In the genomic region with DNA sequence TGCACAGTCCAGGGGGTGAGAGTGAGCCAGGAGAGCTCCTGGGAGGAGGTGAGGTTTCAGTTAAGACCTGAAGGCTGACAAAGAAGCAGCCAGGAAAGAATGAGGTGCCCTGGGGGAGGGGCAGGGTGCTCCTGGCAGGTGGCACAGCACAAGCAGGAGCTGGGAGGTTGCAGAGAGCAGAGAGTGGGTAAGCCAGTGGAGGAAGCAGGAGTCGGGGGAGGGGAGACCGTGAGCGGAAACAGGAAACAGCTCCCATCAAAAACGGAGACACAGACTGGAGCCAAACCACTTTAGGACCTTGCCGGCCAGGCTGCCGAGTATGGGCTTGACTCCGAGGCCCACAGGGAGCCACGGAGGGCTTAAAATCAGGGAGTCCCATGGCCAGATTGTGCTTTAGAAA, we compare ENCODE assay signal across 13 cellular contexts. TPM values are rescaled to one million over a fixed set of nuclear protein-coding genes. Genes with fewer than 3 reads are reported as not detected.
DNase-seq lines count a peak whose midpoint lies in the region; ATAC-seq, FAIRE-seq and TF ChIP-seq lines count a peak whose summit lies in the region.
"Had no signal": no experiment of that assay in that cellular context is flagged by ENCODE, and none has a peak within 500 bp of the region (broad histone marks: within the 10 kb centered on the region; RNA-seq: fewer than 3 reads in every experiment).

No MANE protein-coding gene starts in this region.

- H3K4me2 ChIP-seq in K562 (ENCODE audit: insufficient read depth, low read length): no peak overlapping the region

- ATAC-seq in CD8-positive, alpha-beta T cell: no peak
- ATAC-seq in K562 (no peak), left lung (no peak), GM21528 (IDR thresholded peaks at IDR 0.05; ENCODE audit: low FRiP score, unreplicated experiment) (no peak)
- peak in 1 of 2 donors; percentile 22 for ATAC-seq in naive thymus-derived CD8-positive, alpha-beta T cell
- ATAC-seq: activated T-helper 17 cell treated with anti-CD3 and anti-CD28 coated beads, Interleukin-2, amount 50 U/mL, for 72 hours had no signal

- H3K27ac Mint-ChIP-seq in CD8-positive, alpha-beta T cell: no peak overlapping the region
- peak overlapping the region in 4 of 10 donors; percentile 18 to 73 (median 56) for H3K27ac Mint-ChIP-seq in naive thymus-derived CD8-positive, alpha-beta T cell
- no peak overlapping the region for H3K27ac Mint-ChIP-seq in activated CD4-positive, alpha-beta T cell treated with anti-CD3 and anti-CD28 coated beads, Interleukin-2, amount 10 ng/mL, durations not matched to agents 24 days and 14 days
- H3K27ac Mint-ChIP-seq in activated T-cell treated with anti-CD3 and anti-CD28 coated beads, Interleukin-2, amount 50 U/mL, for 24 hours: no peak overlapping the region
- H3K27ac Mint-ChIP-seq: activated T-helper 17 cell treated with anti-CD3 and anti-CD28 coated beads, Interleukin-2, amount 50 U/mL, for 72 hours; IgD-negative memory B cell had no signal

- no peak overlapping the region for H2AFZ ChIP-seq in K562 (ENCODE audit: low read depth, low read length)

- no peak for TF ChIP-seq RAD21 in K562 (CRISPR knock-in tag; conservative IDR thresholded peaks at IDR 0.05 in 1 of 2, IDR thresholded peaks at IDR 0.05 in 1 of 2)

- BruUV-seq in K562 (replicated peaks; lab: Mats Ljungman, UMichigan): no TSS peak

- no peaks in the 10 kb centered on the region for H3K27me3 ChIP-seq in CD8-positive, alpha-beta T cell (ENCODE audit: insufficient read depth, low read length)
- H3K27me3 ChIP-seq in K562 (ENCODE audit: control insufficient read depth in 2 of 2, insufficient read depth in 2 of 2, low read length in 2 of 2): peaks cover 42 to 77% of the 10 kb centered on the region in 2 experiments
- H3K27me3 ChIP-seq in left lung: peaks cover 0 to 7% of the 10 kb centered on the region in 2 donors
- H3K27me3 ChIP-seq: SJCRH30 had no signal

- TF ChIP-seq EP300 in K562 (IDR thresholded peaks at IDR 0.05; ENCODE audit: low read length): no peak

- CTCF ChIA-PET in CD8-positive, alpha-beta T cell (lab: Charles Lee): no interaction called here
- CTCF ChIA-PET in K562 (lab: Yijun Ruan, JAX; ENCODE audit: low intra/inter-chr PET ratio): interaction anchor here (0.7 kb wide), 1 partner anchor 17 kb away, joined by 3 read pairs; no protein-coding TSS in a partner anchor

- peaks cover 2% of the 10 kb centered on the region for H3K9me3 Mint-ChIP-seq in CD8-positive, alpha-beta T cell
- H3K9me3 Mint-ChIP-seq in naive thymus-derived CD8-positive, alpha-beta T cell: peaks cover 0 to 16% (median 10%) of the 10 kb centered on the region in 9 donors
- H3K9me3 Mint-ChIP-seq in activated CD4-positive, alpha-beta T cell treated with anti-CD3 and anti-CD28 coated beads, Interleukin-2, amount 10 ng/mL, durations not matched to agents 24 days and 14 days: peaks cover 4% of the 10 kb centered on the region
- peaks cover 4% of the 10 kb centered on the region for H3K9me3 Mint-ChIP-seq in activated T-cell treated with anti-CD3 and anti-CD28 coated beads, Interleukin-2, amount 50 U/mL, for 24 hours

- H3K4me3 ChIP-seq in CD8-positive, alpha-beta T cell (ENCODE audit: low read depth, low read length): no peak overlapping the region
- H3K4me3 ChIP-seq in K562 (no peak overlapping the region), left lung (no peak overlapping the region)
- H3K4me3 ChIP-seq: SJCRH30 had no signal

- peaks cover 8% of the 10 kb centered on the region for H3K4me1 Mint-ChIP-seq in CD8-positive, alpha-beta T cell (ENCODE audit: low read depth)
- peaks cover 8 to 14% (median 12%) of the 10 kb centered on the region in 4 donors for H3K4me1 Mint-ChIP-seq in naive thymus-derived CD8-positive, alpha-beta T cell
- H3K4me1 Mint-ChIP-seq in activated CD4-positive, alpha-beta T cell treated with anti-CD3 and anti-CD28 coated beads, Interleukin-2, amount 10 ng/mL, durations not matched to agents 24 days and 14 days: peaks cover 6% of the 10 kb centered on the region
- H3K4me1 Mint-ChIP-seq in activated T-cell treated with anti-CD3 and anti-CD28 coated beads, Interleukin-2, amount 50 U/mL, for 24 hours (ENCODE audit: low read depth): peaks cover 8% of the 10 kb centered on the region
- H3K4me1 Mint-ChIP-seq: IgD-negative memory B cell had no signal

- in situ Hi-C loops in KBM-7 (cut with MboI; ENCODE audit: low pct_unique_long_range_greater_than_20kb, low sequenced_read_pairs) (no loop called here), K562 (cut with MboI) (no loop called here)

- WGBS in K562 (ENCODE audit: insufficient coverage, low coverage, missing lambda C conversion rate): 7% methylated on average over 8 of the region's 8 CpGs

- no peak for FAIRE-seq in K562 (lab: Jason Lieb, UNC)
- FAIRE-seq: islet of Langerhans had no signal

- H3K9ac ChIP-seq in K562 (ENCODE audit: insufficient read depth in 1 of 2, low read depth in 2 of 2, low read length in 2 of 2): peak overlapping the region in 1 of 2 experiments; percentile 16; a peak in 1 of 4 replicates

- DNase-seq in CD8-positive, alpha-beta T cell: no peak
- peak; percentile 66 for DNase-seq in KBM-7
- no peak for DNase-seq in K562 (ENCODE audit: extremely low read depth in 1 of 4, low spot score in 3 of 4)
- no peak for DNase-seq in naive thymus-derived CD8-positive, alpha-beta T cell
- no peak for DNase-seq in left lung
- DNase-seq in activated CD4-positive, alpha-beta T cell treated with anti-CD3 and anti-CD28 coated beads, Interleukin-2, amount 10 ng/mL, durations not matched to agents 24 days and 14 days: no peak
- no peak for DNase-seq in activated T-cell treated with anti-CD3 and anti-CD28 coated beads, Interleukin-2, amount 50 U/mL, for 24 hours
- DNase-seq: HCEC 1CT, SJCRH30 had no signal

- no peaks in the 10 kb centered on the region for H3K9me1 ChIP-seq in K562 (ENCODE audit: control insufficient read depth, insufficient read depth, low read length)

- POLR2A ChIA-PET in CD8-positive, alpha-beta T cell (lab: Charles Lee): no interaction called here
- POLR2A ChIA-PET in K562 (lab: Yijun Ruan, JAX): interaction anchor here (1.2 kb wide), 1 partner anchor 11 kb away, joined by 4 read pairs; no protein-coding TSS in a partner anchor
- POLR2A ChIA-PET in naive thymus-derived CD8-positive, alpha-beta T cell (lab: Charles Lee): interaction anchor here (0.6 kb wide), 2 partner anchors 11 to 13 kb away, joined by 3 read pairs; no protein-coding TSS in a partner anchor

- H3K79me2 ChIP-seq in K562 (ENCODE audit: control insufficient read depth, insufficient read depth, low read length): no peaks in the 10 kb centered on the region

- intact Hi-C loops in CD8-positive, alpha-beta T cell (cut with DNase I, micrococcal nuclease): no loop called here
- intact Hi-C loops in K562 (cut with micrococcal nuclease): loop anchor here (5.0 kb wide), 1 partner anchor 40 kb away; no protein-coding TSS in a partner anchor
- intact Hi-C loops in left lung (cut with DNase I): no loop called here
- intact Hi-C loops in activated CD4-positive, alpha-beta T cell treated with anti-CD3 and anti-CD28 coated beads, Interleukin-2, amount 10 ng/mL, durations not matched to agents 24 days and 14 days (cut with micrococcal nuclease): no loop called here

- peaks cover 9% of the 10 kb centered on the region for H3K4me1 ChIP-seq in CD8-positive, alpha-beta T cell (ENCODE audit: insufficient read depth, low read length)
- H3K4me1 ChIP-seq in K562 (replicated peaks in 1 of 2; ENCODE audit: control insufficient read depth in 2 of 2, insufficient read depth in 2 of 2, low read length in 2 of 2) (no peaks in the 10 kb centered on the region; a peak in 2 of 5 replicates), left lung (peaks cover 0 to 7% of the 10 kb centered on the region in 2 donors)
- H3K4me1 ChIP-seq: SJCRH30 had no signal

- no peaks in the 10 kb centered on the region for H3K9me3 ChIP-seq in CD8-positive, alpha-beta T cell (ENCODE audit: low read length)
- H3K9me3 ChIP-seq in K562 (replicated peaks; ENCODE audit: control insufficient read depth, insufficient read depth, low read depth, low read length) (no peaks in the 10 kb centered on the region), left lung (no peaks in the 10 kb centered on the region)
- H3K9me3 ChIP-seq: SJCRH30 had no signal

- H4K20me1 ChIP-seq in K562 (replicated peaks; ENCODE audit: control insufficient read depth, insufficient read depth, low read length): 0 out of 2 replicates have a peak, but pooled peaks cover 11% of the 10 kb centered on the region

- H3K36me3 Mint-ChIP-seq in CD8-positive, alpha-beta T cell: no peaks in the 10 kb centered on the region
- H3K36me3 Mint-ChIP-seq in naive thymus-derived CD8-positive, alpha-beta T cell: peaks cover 0 to 8% (median 7%) of the 10 kb centered on the region in 3 donors
- H3K36me3 Mint-ChIP-seq in activated CD4-positive, alpha-beta T cell treated with anti-CD3 and anti-CD28 coated beads, Interleukin-2, amount 10 ng/mL, durations not matched to agents 24 days and 14 days (ENCODE audit: low read depth): no peaks in the 10 kb centered on the region
- no peaks in the 10 kb centered on the region for H3K36me3 Mint-ChIP-seq in activated T-cell treated with anti-CD3 and anti-CD28 coated beads, Interleukin-2, amount 50 U/mL, for 24 hours (ENCODE audit: low read depth)

- H3K4me3 Mint-ChIP-seq in CD8-positive, alpha-beta T cell: peak overlapping the region; percentile 24
- H3K4me3 Mint-ChIP-seq in naive thymus-derived CD8-positive, alpha-beta T cell: peak overlapping the region in 6 of 10 donors; percentile 6 to 63 (median 33)
- H3K4me3 Mint-ChIP-seq in activated CD4-positive, alpha-beta T cell treated with anti-CD3 and anti-CD28 coated beads, Interleukin-2, amount 10 ng/mL, durations not matched to agents 24 days and 14 days: no peak overlapping the region
- no peak overlapping the region for H3K4me3 Mint-ChIP-seq in activated T-cell treated with anti-CD3 and anti-CD28 coated beads, Interleukin-2, amount 50 U/mL, for 24 hours
- H3K4me3 Mint-ChIP-seq: activated T-helper 17 cell treated with anti-CD3 and anti-CD28 coated beads, Interleukin-2, amount 50 U/mL, for 72 hours; IgD-negative memory B cell had no signal

- TF ChIP-seq POLR2A in K562 (conservative IDR thresholded peaks at IDR 0.05): no peak

- TF ChIP-seq CTCF in CD8-positive, alpha-beta T cell (IDR thresholded peaks at IDR 0.05): no peak
- TF ChIP-seq CTCF in K562 (IDR thresholded peaks at IDR 0.05 in 2 of 3, conservative IDR thresholded peaks at IDR 0.05 in 1 of 3; ENCODE audit: insufficient read depth in 2 of 3, low read depth in 1 of 3, low read length in 3 of 3): no peak
- no peak for TF ChIP-seq CTCF in left lung (IDR thresholded peaks at IDR 0.05)

- no peaks in the 10 kb centered on the region for H3K36me3 ChIP-seq in CD8-positive, alpha-beta T cell (ENCODE audit: insufficient read depth, low read length)
- no peaks in the 10 kb centered on the region for H3K36me3 ChIP-seq in K562 (ENCODE audit: control insufficient read depth, insufficient read depth, low read length)
- no peaks in the 10 kb centered on the region for H3K36me3 ChIP-seq in left lung
- H3K36me3 ChIP-seq: SJCRH30 had no signal

- H3K27me3 Mint-ChIP-seq in CD8-positive, alpha-beta T cell (ENCODE audit: low read depth): no peaks in the 10 kb centered on the region
- peaks cover 0 to 27% (median 8%) of the 10 kb centered on the region in 5 donors for H3K27me3 Mint-ChIP-seq in naive thymus-derived CD8-positive, alpha-beta T cell
- H3K27me3 Mint-ChIP-seq in activated CD4-positive, alpha-beta T cell treated with anti-CD3 and anti-CD28 coated beads, Interleukin-2, amount 10 ng/mL, durations not matched to agents 24 days and 14 days: peaks cover 12% of the 10 kb centered on the region
- H3K27me3 Mint-ChIP-seq in activated T-cell treated with anti-CD3 and anti-CD28 coated beads, Interleukin-2, amount 50 U/mL, for 24 hours: peaks cover 38% of the 10 kb centered on the region

- H3K27ac ChIP-seq in CD8-positive, alpha-beta T cell (ENCODE audit: low read depth, low read length): no peak overlapping the region
- H3K27ac ChIP-seq in K562 (ENCODE audit: extremely low read depth, low read depth, low read length) (no peak overlapping the region), left lung (no peak overlapping the region)
- H3K27ac ChIP-seq: SJCRH30 had no signal

RNA-seq across cellular contexts. Expression of gene FBLN2, which starts 12.1 kb away (rescaled TPM):
- total RNA-seq in CD8-positive, alpha-beta T cell: 10 to 100 TPM; 11.6 to 13.7 TPM
- 0.32 and 0.72 TPM in 2 replicates for total RNA-seq in K562 (2011; cell fraction: chromatin; rRNA removed; ENCODE audit: low replicate concordance)
- 0.53 and 1.5 TPM in 2 replicates for total RNA-seq in K562 (2011; cell fraction: nucleolus; rRNA removed)
- 0.15 and 0.23 TPM in 2 replicates for total RNA-seq in K562 (2011; cell fraction: nucleoplasm; rRNA removed)
- total RNA-seq in K562 (2014; rRNA removed) (not detected in 2 replicates), K562 (2014; rRNA removed; fragmentation: Illumina TruSeq; extraction: Trizol) (not detected in 2 replicates), K562 (2015; rRNA removed; fragmentation: Illumina TruSeq; extraction: Trizol) (not detected in 2 replicates), K562 (2021) (0.04 and 0.13 TPM in 2 replicates), left lung (10 to 100 TPM; 69.8 to 96.6 TPM)
- polyA plus RNA-seq in K562 (2011; rRNA removed) (0.10 and 0.14 TPM in 2 replicates), K562 (2014; fragmentation: Illumina TruSeq; extraction: Trizol) (not detected in 2 replicates), K562 (2014; fragmentation: Nextera tagmentation; extraction: Ambion mirVana) (not detected), K562 (2014; rRNA removed) (0.03 TPM in 1 of 2 replicates, not detected in the other)
- polyA plus RNA-seq in K562 (2011; cell fraction: cytosol; rRNA removed): 0.18 and 0.64 TPM in 2 replicates
- 0.11 and 0.82 TPM in 2 replicates for polyA plus RNA-seq in K562 (2011; cell fraction: nucleus; rRNA removed)
- 0.04 and 0.08 TPM in 2 replicates for polyA plus RNA-seq in K562 (2012)
- polyA minus RNA-seq in K562 (2011; rRNA and poly(A)+ RNA removed): 0.21 TPM in 1 of 2 replicates, not detected in the other
- polyA minus RNA-seq in K562 (2011; cell fraction: cytosol; rRNA and poly(A)+ RNA removed): 0.19 TPM in 1 of 2 replicates, not detected in the other
- 0.11 and 0.13 TPM in 2 replicates for polyA minus RNA-seq in K562 (2011; cell fraction: nucleus; rRNA and poly(A)+ RNA removed)
- 1 to 10 TPM; 6.3 to 9.5 TPM for total RNA-seq in naive thymus-derived CD8-positive, alpha-beta T cell
- 10 to 100 TPM; 15.8 to 33.7 (median 20.3) TPM for polyA plus RNA-seq in naive thymus-derived CD8-positive, alpha-beta T cell
- not detected in 2 replicates for total RNA-seq in activated CD4-positive, alpha-beta T cell treated with anti-CD3 and anti-CD28 coated beads, Interleukin-2, amount 10 ng/mL, durations not matched to agents 24 days and 14 days
- total RNA-seq: SJCRH30 had no signal

RNA-seq across cellular contexts. Expression of gene HDAC11, which starts 56.7 kb away (rescaled TPM):
- 1 to 10 TPM; 4.6 to 5.8 TPM for total RNA-seq in CD8-positive, alpha-beta T cell
- total RNA-seq in K562 (2011; cell fraction: chromatin; rRNA removed; ENCODE audit: low replicate concordance): 2.7 and 8.1 TPM in 2 replicates
- total RNA-seq in K562 (2011; cell fraction: nucleolus; rRNA removed): 7.7 and 8.8 TPM in 2 replicates
- 5.1 and 6.9 TPM in 2 replicates for total RNA-seq in K562 (2011; cell fraction: nucleoplasm; rRNA removed)
- 4.1 and 8.2 TPM in 2 replicates for total RNA-seq in K562 (2014; rRNA removed)
- 2.5 and 3.1 TPM in 2 replicates for total RNA-seq in K562 (2014; rRNA removed; fragmentation: Illumina TruSeq; extraction: Trizol)
- 4.6 TPM in 2 replicates for total RNA-seq in K562 (2015; rRNA removed; fragmentation: Illumina TruSeq; extraction: Trizol)
- total RNA-seq in K562 (2021): 4.6 and 6.0 TPM in 2 replicates
- 4.6 and 6.4 TPM in 2 replicates for polyA plus RNA-seq in K562 (2011; rRNA removed)
- 6.6 and 7.2 TPM in 2 replicates for polyA plus RNA-seq in K562 (2011; cell fraction: cytosol; rRNA removed)
- polyA plus RNA-seq in K562 (2011; cell fraction: nucleus; rRNA removed): 4.0 and 4.1 TPM in 2 replicates
- polyA plus RNA-seq in K562 (2012): 6.2 and 9.2 TPM in 2 replicates
- polyA plus RNA-seq in K562 (2014; fragmentation: Illumina TruSeq; extraction: Trizol): 4.5 and 4.9 TPM in 2 replicates
- polyA plus RNA-seq in K562 (2014; fragmentation: Nextera tagmentation; extraction: Ambion mirVana): 1 to 10 TPM in 1 of 2 experiments, under 1 TPM in 1; 0.60 to 1.2 TPM
- 5.0 and 7.9 TPM in 2 replicates for polyA plus RNA-seq in K562 (2014; rRNA removed)
- 3.7 and 4.3 TPM in 2 replicates for polyA minus RNA-seq in K562 (2011; rRNA and poly(A)+ RNA removed)
- polyA minus RNA-seq in K562 (2011; cell fraction: cytosol; rRNA and poly(A)+ RNA removed): 2.7 and 3.1 TPM in 2 replicates
- polyA minus RNA-seq in K562 (2011; cell fraction: nucleus; rRNA and poly(A)+ RNA removed): 2.4 and 4.4 TPM in 2 replicates
- 1 to 10 TPM; 6.6 to 7.6 TPM for total RNA-seq in naive thymus-derived CD8-positive, alpha-beta T cell
- 1 to 10 TPM; 3.1 to 5.8 (median 3.7) TPM for polyA plus RNA-seq in naive thymus-derived CD8-positive, alpha-beta T cell
- total RNA-seq in left lung: 10 to 100 TPM; 14.0 to 22.0 TPM
- 1.5 and 2.1 TPM in 2 replicates for total RNA-seq in activated CD4-positive, alpha-beta T cell treated with anti-CD3 and anti-CD28 coated beads, Interleukin-2, amount 10 ng/mL, durations not matched to agents 24 days and 14 days

Comparison
In these comparisons a context has a peak if more than half of its experiments do, and no peak if none do; other contexts are left out.
1. H3K4me3 Mint-ChIP-seq: peak in CD8-positive, alpha-beta T cell (single experiment) and naive thymus-derived CD8-positive, alpha-beta T cell (6 of 10); none in activated CD4-positive, alpha-beta T cell treated with anti-CD3 and anti-CD28 coated beads, Interleukin-2, amount 10 ng/mL, durations not matched to agents 24 days and 14 days (single experiment) and activated T-cell treated with anti-CD3 and anti-CD28 coated beads, Interleukin-2, amount 50 U/mL, for 24 hours (single experiment).
2. RNA of gene FBLN2, which starts 12.1 kb away (total RNA-seq): 69.8 to 96.6 TPM in left lung; 11.6 to 13.7 TPM in CD8-positive, alpha-beta T cell, 6.3 to 9.5 TPM in naive thymus-derived CD8-positive, alpha-beta T cell, 0.04 to 1.5 TPM in K562 and not detected in activated CD4-positive, alpha-beta T cell treated with anti-CD3 and anti-CD28 coated beads, Interleukin-2, amount 10 ng/mL, durations not matched to agents 24 days and 14 days; every median in the first group is over 4 times any median in the second.